Comparison of ENCODE assay signal across 11 cellular contexts in the genomic region with DNA sequence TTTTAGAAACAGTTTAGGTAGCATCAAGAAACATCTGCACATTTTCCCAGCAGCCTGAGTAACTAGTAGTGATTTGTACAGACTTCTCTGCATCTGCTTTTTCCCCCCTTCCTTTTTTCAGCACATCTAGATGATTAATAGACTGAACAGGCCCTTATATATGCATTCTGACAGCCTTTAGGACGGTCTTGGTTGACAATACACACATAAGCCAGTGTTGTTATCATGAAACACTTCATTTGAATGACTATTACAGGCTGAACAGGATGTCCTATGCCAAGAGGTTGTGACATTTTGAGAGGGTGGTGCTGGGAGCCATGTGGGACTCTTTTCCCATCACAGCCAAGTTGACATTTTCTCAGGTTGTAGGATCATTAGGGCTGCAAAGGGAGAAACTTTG.
DNase-seq lines count a peak whose midpoint lies in the region; ATAC-seq and TF ChIP-seq lines count a peak whose summit lies in the region.
"Had no signal": no experiment of that assay in that cellular context is flagged by ENCODE, and none has a peak within 500 bp of the region (broad histone marks: within the 10 kb centered on the region; RNA-seq: fewer than 3 reads in every experiment).

No MANE protein-coding gene starts in this region.

- DNase-seq in DMS53 (lab: John Stamatoyannopoulos, UW) = peak; percentile 9
- DNase-seq in DMS53 treated with DMSO at 0.1 percent for 48 hours (lab: John Stamatoyannopoulos, UW; ENCODE audit: unreplicated experiment) = no peak
- DNase-seq in fibroblast of mammary gland (ENCODE audit: low read depth) = peak; percentile 84
- peak in 1 of 2 donors; percentile 34 for DNase-seq in uterus
- DNase-seq in Karpas-422 = no peak
- DNase-seq in NCI-H2227 (lab: John Stamatoyannopoulos, UW; ENCODE audit: unreplicated experiment) = no peak
- DNase-seq: NCI-H748 treated with DMSO at 0.1 percent for 48 hours; stimulated activated naive CD8-positive, alpha-beta T cell treated with anti-CD3 and anti-CD28 coated beads, Interleukin-15, amount 100 ng/mL, for 72 hours had no signal

- no peak overlapping the region for H2AFZ ChIP-seq in Karpas-422 (ENCODE audit: low read length)

- H4K20me1 ChIP-seq in Karpas-422 (ENCODE audit: insufficient read depth, low read depth, low read length) = peaks cover 6% of the 10 kb centered on the region; the same call in 1 of the 2 replicates

- H3K9me2 ChIP-seq in Karpas-422 (replicated peaks; ENCODE audit: insufficient read depth, low read length) = no peaks in the 10 kb centered on the region

- no peaks in the 10 kb centered on the region for H3K36me3 Mint-ChIP-seq in nephron (ENCODE audit: low read depth)

- H3K36me3 ChIP-seq in uterus (no peaks in the 10 kb centered on the region), Karpas-422 (ENCODE audit: insufficient read depth, low read length) (no peaks in the 10 kb centered on the region)

- TF ChIP-seq CTCF in fibroblast of mammary gland (conservative IDR thresholded peaks at IDR 0.05; ENCODE audit: control insufficient read depth, insufficient read depth, low read depth, low read length) = no peak
- TF ChIP-seq CTCF in nephron (IDR thresholded peaks at IDR 0.05; ENCODE audit: unreplicated experiment in 3 of 3) = no peak
- no peak for TF ChIP-seq CTCF in uterus (IDR thresholded peaks at IDR 0.05)

- intact Hi-C loops in uterus (cut with DNase I; ENCODE audit: low total_unique reads) = no loop called here

- H3K79me2 ChIP-seq in Karpas-422 (ENCODE audit: low read length) = no peaks in the 10 kb centered on the region

- no peak overlapping the region for H3K4me2 ChIP-seq in Karpas-422 (ENCODE audit: low read depth, low read length, poor library complexity, severe bottlenecking)

- no peak for TF ChIP-seq POLR2A in uterus (IDR thresholded peaks at IDR 0.05)

- H3K9me3 Mint-ChIP-seq in nephron = no peaks in the 10 kb centered on the region
- H3K9me3 Mint-ChIP-seq: dendritic cell treated with granulocyte-macrophage colony-stimulating factor and Interleukin-4, amounts not matched to agents 40 ng/mL and 50 ng/mL, for 4 days; stimulated activated naive CD8-positive, alpha-beta T cell treated with anti-CD3 and anti-CD28 coated beads, Interleukin-15, amount 100 ng/mL, for 72 hours had no signal

- H3K4me3 Mint-ChIP-seq in nephron = peak overlapping the region in 1 of 3 experiments; percentile 31
- H3K4me3 Mint-ChIP-seq: dendritic cell treated with granulocyte-macrophage colony-stimulating factor and Interleukin-4, amounts not matched to agents 40 ng/mL and 50 ng/mL, for 4 days; stimulated activated naive CD8-positive, alpha-beta T cell treated with anti-CD3 and anti-CD28 coated beads, Interleukin-15, amount 100 ng/mL, for 72 hours had no signal

- H3K9ac ChIP-seq in Karpas-422 (ENCODE audit: low read length) = no peak overlapping the region

- H3K27ac Mint-ChIP-seq in nephron = peak overlapping the region; percentile 81 to 99 (median 97)
- H3K27ac Mint-ChIP-seq: dendritic cell treated with granulocyte-macrophage colony-stimulating factor and Interleukin-4, amounts not matched to agents 40 ng/mL and 50 ng/mL, for 4 days; stimulated activated naive CD8-positive, alpha-beta T cell treated with anti-CD3 and anti-CD28 coated beads, Interleukin-15, amount 100 ng/mL, for 72 hours had no signal

- no peaks in the 10 kb centered on the region for H3K9me3 ChIP-seq in uterus
- no peaks in the 10 kb centered on the region for H3K9me3 ChIP-seq in Karpas-422 (ENCODE audit: low read length)

- H3K4me1 Mint-ChIP-seq in nephron = peaks cover 49% of the 10 kb centered on the region

- H3K4me3 ChIP-seq in fibroblast of mammary gland (ENCODE audit: control insufficient read depth, low read depth, low read length) = no peak overlapping the region
- no peak overlapping the region for H3K4me3 ChIP-seq in uterus
- no peak overlapping the region for H3K4me3 ChIP-seq in Karpas-422 (ENCODE audit: low read length)

- no peaks in the 10 kb centered on the region for H3K27me3 ChIP-seq in uterus
- H3K27me3 ChIP-seq in Karpas-422 (ENCODE audit: low read length) = no peaks in the 10 kb centered on the region

- no peaks in the 10 kb centered on the region for H3K27me3 Mint-ChIP-seq in nephron (ENCODE audit: low read depth)
- H3K27me3 Mint-ChIP-seq: dendritic cell treated with granulocyte-macrophage colony-stimulating factor and Interleukin-4, amounts not matched to agents 40 ng/mL and 50 ng/mL, for 4 days; stimulated activated naive CD8-positive, alpha-beta T cell treated with anti-CD3 and anti-CD28 coated beads, Interleukin-15, amount 100 ng/mL, for 72 hours had no signal

- no peak for ATAC-seq in GM18520 (IDR thresholded peaks at IDR 0.05; ENCODE audit: unreplicated experiment)
- ATAC-seq: stimulated activated naive CD8-positive, alpha-beta T cell treated with anti-CD3 and anti-CD28 coated beads, Interleukin-15, amount 100 ng/mL, for 72 hours had no signal

- H3K27ac ChIP-seq in uterus (peak overlapping the region; percentile 91 to 96), Karpas-422 (ENCODE audit: low read length) (no peak overlapping the region)

- H3K4me1 ChIP-seq in uterus (peaks cover 0 to 8% of the 10 kb centered on the region in 2 donors), Karpas-422 (ENCODE audit: low read length) (peaks cover 42% of the 10 kb centered on the region)

Comparison
In these comparisons a context has a peak if more than half of its experiments do, and no peak if none do; other contexts are left out.
1. DNase-seq: peak in DMS53 (single experiment) and fibroblast of mammary gland (single experiment); none in DMS53 treated with DMSO at 0.1 percent for 48 hours (single experiment), Karpas-422 (single experiment) and NCI-H2227 (single experiment).